Comparison of ENCODE assay signal across 32 cellular contexts in the genomic region with DNA sequence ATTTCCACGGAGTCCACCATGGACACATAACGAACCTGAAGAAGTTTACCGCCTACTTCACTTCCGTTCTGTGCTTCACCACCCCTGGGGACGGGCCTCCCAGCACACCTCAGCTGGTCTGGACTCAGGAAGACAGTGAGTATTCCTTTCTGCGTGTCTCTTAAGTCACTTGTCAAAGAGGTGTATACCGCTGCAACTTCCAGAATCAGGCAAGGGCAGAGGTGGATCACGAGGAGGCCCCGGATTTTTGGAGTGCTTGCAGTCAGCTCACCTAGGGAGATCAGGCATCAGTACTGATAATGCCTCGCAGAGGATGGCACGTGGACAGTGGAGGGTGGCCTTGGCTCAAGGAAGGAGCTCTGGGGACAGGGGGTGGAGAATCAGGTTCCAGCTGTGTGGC.
"Had no signal": no experiment of that assay in that cellular context is flagged by ENCODE, and none has a peak within 500 bp of the region (broad histone marks: within the 10 kb centered on the region; RNA-seq: fewer than 3 reads in every experiment).

No MANE protein-coding gene starts in this region.

- H3K36me3 Mint-ChIP-seq: activated naive CD8-positive, alpha-beta T cell had no signal

- FAIRE-seq: astrocyte, bronchial epithelial cell had no signal

- H3K27ac ChIP-seq: brain microvascular endothelial cell, esophagus muscularis mucosa, foreskin keratinocyte, gastrocnemius medialis, WERI-Rb-1 had no signal

- H3K9me3 ChIP-seq: esophagus muscularis mucosa, gastrocnemius medialis had no signal

- H3K4me1 ChIP-seq: esophagus muscularis mucosa, foreskin keratinocyte, gastrocnemius medialis had no signal

- H3K9me3 Mint-ChIP-seq: activated B cell treated with CpG ODN at 0.5 μM for 24 hours; activated CD8-positive, alpha-beta T cell treated with anti-CD3 and anti-CD28 coated beads for 36 hours; activated T-cell treated with anti-CD3 and anti-CD28 coated beads, Interleukin-2, amount 50 U/mL, for 4 hours; central memory CD8-positive, alpha-beta T cell; effector memory CD8-positive, alpha-beta T cell; T-helper 2 cell treated with Interferon-gamma antibody and Interleukin-4, amounts not matched to agents 5 μg/mL and 100 μg/mL, for 36 hours had no signal

- H3K27me3 ChIP-seq: brain microvascular endothelial cell, esophagus muscularis mucosa, foreskin keratinocyte, gastrocnemius medialis had no signal

- H3K4me3 ChIP-seq: esophagus muscularis mucosa, gastrocnemius medialis had no signal

- DNase-seq: activated B cell treated with CpG ODN at 0.5 μM for 24 hours; activated CD4-positive, alpha-beta T cell treated with anti-CD3 and anti-CD28 coated beads for 48 hours; activated CD4-positive, alpha-beta T cell treated with anti-CD3 and anti-CD28 coated beads, Interleukin-2, amount 50 U/mL, for 1 hour; activated CD4-positive, alpha-beta T cell treated with anti-CD3 and anti-CD28 coated beads, Interleukin-2, amount 50 U/mL, for 48 hours; activated CD8-positive, alpha-beta memory T cell treated with anti-CD3 and anti-CD28 coated beads for 24 hours; activated CD8-positive, alpha-beta T cell treated with anti-CD3 and anti-CD28 coated beads for 36 hours; activated effector memory CD4-positive, alpha-beta T cell treated with Interleukin-2 at 50 U/mL for 16 hours; activated gamma-delta T cell treated with Interleukin-2 at 50 U/mL for 16 hours; activated naive CD4-positive, alpha-beta T cell treated with anti-CD3 and anti-CD28 coated beads, Interleukin-2, amount 50 U/mL, for 16 hours; activated naive CD4-positive, alpha-beta T cell treated with Interleukin-2 at 50 U/mL for 16 hours; activated T-cell treated with anti-CD3 and anti-CD28 coated beads, Interleukin-2, amount 50 U/mL, for 4 hours; amniotic stem cell; anterior cingulate cortex; brain microvascular endothelial cell; cortex of kidney; dermis blood vessel endothelial cell; effector CD4-positive, alpha-beta T cell; effector memory CD8-positive, alpha-beta T cell; erythroblast; foreskin keratinocyte; gastrocnemius medialis; T-helper 1 cell; T-helper 17 cell; T1000; WERI-Rb-1 had no signal

- H3K27ac Mint-ChIP-seq: activated B cell treated with CpG ODN at 0.5 μM for 24 hours; activated CD8-positive, alpha-beta T cell treated with anti-CD3 and anti-CD28 coated beads for 36 hours; activated naive CD8-positive, alpha-beta T cell; activated T-helper 17 cell treated with anti-CD3 and anti-CD28 coated beads, Interleukin-2, amount 50 U/mL, for 72 hours; effector memory CD8-positive, alpha-beta T cell; T-helper 17 cell; T-helper 2 cell treated with Interferon-gamma antibody and Interleukin-4, amounts not matched to agents 5 μg/mL and 100 μg/mL, for 36 hours had no signal

- H3K4me1 Mint-ChIP-seq: activated B cell treated with CpG ODN at 0.5 μM for 24 hours; activated T-helper 17 cell treated with anti-CD3 and anti-CD28 coated beads, Interleukin-2, amount 50 U/mL, for 72 hours; central memory CD8-positive, alpha-beta T cell; T-helper 17 cell had no signal

- H3K36me3 ChIP-seq: brain microvascular endothelial cell, esophagus muscularis mucosa, gastrocnemius medialis, WERI-Rb-1 had no signal

- H3K4me3 Mint-ChIP-seq: activated B cell treated with CpG ODN at 0.5 μM for 24 hours; activated CD8-positive, alpha-beta T cell treated with anti-CD3 and anti-CD28 coated beads for 36 hours; activated naive CD8-positive, alpha-beta T cell; activated T-cell treated with anti-CD3 and anti-CD28 coated beads, Interleukin-2, amount 50 U/mL, for 4 hours; activated T-helper 17 cell treated with anti-CD3 and anti-CD28 coated beads, Interleukin-2, amount 50 U/mL, for 72 hours; central memory CD8-positive, alpha-beta T cell; effector memory CD8-positive, alpha-beta T cell; T-helper 17 cell; T-helper 2 cell treated with Interferon-gamma antibody and Interleukin-4, amounts not matched to agents 5 μg/mL and 100 μg/mL, for 36 hours had no signal
